Comparison of ENCODE assay signal across 1 cellular context in the genomic region with DNA sequence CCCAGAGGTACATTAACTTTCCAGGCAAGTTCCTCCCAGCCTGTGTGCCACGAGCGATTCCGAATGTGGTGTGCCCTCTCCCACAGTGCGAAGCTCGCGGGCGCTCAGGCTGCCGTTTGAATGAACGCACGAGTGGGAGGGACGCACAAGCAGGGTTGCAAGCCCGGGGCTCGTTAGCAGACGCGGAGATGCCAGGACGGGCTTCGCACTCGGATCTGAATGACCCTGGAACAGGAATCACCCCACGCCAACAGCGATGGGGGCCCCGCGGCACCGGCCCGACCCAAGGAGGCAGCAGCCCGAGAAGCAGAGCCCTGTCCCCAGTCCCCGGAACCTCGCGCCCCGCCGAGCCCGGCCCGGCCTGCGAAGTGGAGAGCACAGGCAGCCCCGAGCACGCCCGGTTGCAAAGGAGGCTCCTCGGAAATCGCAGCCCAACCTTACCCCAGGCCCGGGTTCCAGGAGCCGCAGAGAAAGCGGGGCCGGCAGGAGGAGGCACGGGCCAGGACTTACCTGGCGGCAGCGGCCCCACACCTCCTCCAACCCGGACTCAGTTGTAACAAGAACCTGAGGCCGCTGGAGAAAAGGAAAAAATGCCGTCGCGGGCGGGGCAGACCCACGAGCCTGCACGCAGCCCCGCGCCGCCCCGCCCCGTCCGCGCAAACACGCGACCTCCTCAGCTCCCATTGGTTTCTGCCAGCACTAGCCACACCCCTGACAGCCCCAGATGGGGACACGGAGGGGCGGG.
TF ChIP-seq lines count a peak whose summit lies in the region.

A gene with protein sequence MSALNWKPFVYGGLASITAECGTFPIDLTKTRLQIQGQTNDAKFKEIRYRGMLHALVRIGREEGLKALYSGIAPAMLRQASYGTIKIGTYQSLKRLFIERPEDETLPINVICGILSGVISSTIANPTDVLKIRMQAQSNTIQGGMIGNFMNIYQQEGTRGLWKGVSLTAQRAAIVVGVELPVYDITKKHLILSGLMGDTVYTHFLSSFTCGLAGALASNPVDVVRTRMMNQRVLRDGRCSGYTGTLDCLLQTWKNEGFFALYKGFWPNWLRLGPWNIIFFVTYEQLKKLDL (minus strand): TSS at position 584 of the 745 bp plus-strand sequence. CDS start 6,948 bp downstream, outside the sequence.

TF ChIP-seq in HepG2, 621 proteins besides CTCF, POLR2A, EP300 and RAD21 (continued from another document and continues in another):
- TF ChIP-seq MYPOP (CRISPR knock-in tag; IDR thresholded peaks at IDR 0.05): peak; percentile 67; the same call in 1 of the 2 replicates
- TF ChIP-seq ZMYM4 (CRISPR knock-in tag; IDR thresholded peaks at IDR 0.05): peak; percentile 74
- TF ChIP-seq TCF12 (IDR thresholded peaks at IDR 0.05): no peak
- peak; percentile 51; the same call in 1 of the 2 replicates for TF ChIP-seq TCF12 (CRISPR knock-in tag; IDR thresholded peaks at IDR 0.05)
- no peak for TF ChIP-seq CBX2 (IDR thresholded peaks at IDR 0.05; ENCODE audit: low read depth, low read length)
- TF ChIP-seq CBX2 (CRISPR knock-in tag; IDR thresholded peaks at IDR 0.05; ENCODE audit: low read depth): no peak
- TF ChIP-seq ATF6 (CRISPR knock-in tag; conservative IDR thresholded peaks at IDR 0.05): no peak
- no peak for TF ChIP-seq ZNF761 (CRISPR knock-in tag; conservative IDR thresholded peaks at IDR 0.05)
- TF ChIP-seq CHCHD3 (CRISPR knock-in tag; IDR thresholded peaks at IDR 0.05): 0 out of 2 replicates have a peak, but pooled peaks have one; percentile 54
- peak; percentile 19; the same call in 1 of the 2 replicates for TF ChIP-seq STAG1 (CRISPR knock-in tag; IDR thresholded peaks at IDR 0.05)
- TF ChIP-seq PITX1 (CRISPR knock-in tag; IDR thresholded peaks at IDR 0.05): peak; percentile 55; the same call in 1 of the 2 replicates
- TF ChIP-seq NFYC (CRISPR knock-in tag; IDR thresholded peaks at IDR 0.05): peak; percentile 63
- TF ChIP-seq, protein P1, sequence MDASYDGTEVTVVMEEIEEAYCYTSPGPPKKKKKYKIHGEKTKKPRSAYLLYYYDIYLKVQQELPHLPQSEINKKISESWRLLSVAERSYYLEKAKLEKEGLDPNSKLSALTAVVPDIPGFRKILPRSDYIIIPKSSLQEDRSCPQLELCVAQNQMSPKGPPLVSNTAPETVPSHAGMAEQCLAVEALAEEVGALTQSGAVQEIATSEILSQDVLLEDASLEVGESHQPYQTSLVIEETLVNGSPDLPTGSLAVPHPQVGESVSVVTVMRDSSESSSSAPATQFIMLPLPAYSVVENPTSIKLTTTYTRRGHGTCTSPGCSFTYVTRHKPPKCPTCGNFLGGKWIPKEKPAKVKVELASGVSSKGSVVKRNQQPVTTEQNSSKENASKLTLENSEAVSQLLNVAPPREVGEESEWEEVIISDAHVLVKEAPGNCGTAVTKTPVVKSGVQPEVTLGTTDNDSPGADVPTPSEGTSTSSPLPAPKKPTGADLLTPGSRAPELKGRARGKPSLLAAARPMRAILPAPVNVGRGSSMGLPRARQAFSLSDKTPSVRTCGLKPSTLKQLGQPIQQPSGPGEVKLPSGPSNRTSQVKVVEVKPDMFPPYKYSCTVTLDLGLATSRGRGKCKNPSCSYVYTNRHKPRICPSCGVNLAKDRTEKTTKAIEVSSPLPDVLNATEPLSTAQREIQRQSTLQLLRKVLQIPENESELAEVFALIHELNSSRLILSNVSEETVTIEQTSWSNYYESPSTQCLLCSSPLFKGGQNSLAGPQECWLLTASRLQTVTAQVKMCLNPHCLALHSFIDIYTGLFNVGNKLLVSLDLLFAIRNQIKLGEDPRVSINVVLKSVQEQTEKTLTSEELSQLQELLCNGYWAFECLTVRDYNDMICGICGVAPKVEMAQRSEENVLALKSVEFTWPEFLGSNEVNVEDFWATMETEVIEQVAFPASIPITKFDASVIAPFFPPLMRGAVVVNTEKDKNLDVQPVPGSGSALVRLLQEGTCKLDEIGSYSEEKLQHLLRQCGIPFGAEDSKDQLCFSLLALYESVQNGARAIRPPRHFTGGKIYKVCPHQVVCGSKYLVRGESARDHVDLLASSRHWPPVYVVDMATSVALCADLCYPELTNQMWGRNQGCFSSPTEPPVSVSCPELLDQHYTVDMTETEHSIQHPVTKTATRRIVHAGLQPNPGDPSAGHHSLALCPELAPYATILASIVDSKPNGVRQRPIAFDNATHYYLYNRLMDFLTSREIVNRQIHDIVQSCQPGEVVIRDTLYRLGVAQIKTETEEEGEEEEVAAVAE (CRISPR knock-in tag; IDR thresholded peaks at IDR 0.05; ENCODE audit: borderline replicate concordance): no peak
- peak; percentile 79 for TF ChIP-seq ASH2L (IDR thresholded peaks at IDR 0.05; ENCODE audit: insufficient read length, low read depth, low read length)
- TF ChIP-seq BRCA1 (CRISPR knock-in tag; IDR thresholded peaks at IDR 0.05): no peak
- TF ChIP-seq ZFP36L1 (CRISPR knock-in tag; IDR thresholded peaks at IDR 0.05): peak; percentile 64; the same call in 1 of the 2 replicates
- TF ChIP-seq ZNF781 (CRISPR knock-in tag; IDR thresholded peaks at IDR 0.05; ENCODE audit: borderline replicate concordance, not compliant biosample characterization): peak; percentile 63
- peak; percentile 61; the same call in 1 of the 2 replicates for TF ChIP-seq RFXAP (CRISPR knock-in tag; IDR thresholded peaks at IDR 0.05; ENCODE audit: borderline replicate concordance)
- TF ChIP-seq SRSF4 (IDR thresholded peaks at IDR 0.05; ENCODE audit: low read depth, low read length, poor library complexity, severe bottlenecking): no peak
- TF ChIP-seq HMG20A (CRISPR knock-in tag; IDR thresholded peaks at IDR 0.05; ENCODE audit: borderline replicate concordance): 0 out of 2 replicates have a peak, but pooled peaks have one; percentile 5
- TF ChIP-seq, protein P2, sequence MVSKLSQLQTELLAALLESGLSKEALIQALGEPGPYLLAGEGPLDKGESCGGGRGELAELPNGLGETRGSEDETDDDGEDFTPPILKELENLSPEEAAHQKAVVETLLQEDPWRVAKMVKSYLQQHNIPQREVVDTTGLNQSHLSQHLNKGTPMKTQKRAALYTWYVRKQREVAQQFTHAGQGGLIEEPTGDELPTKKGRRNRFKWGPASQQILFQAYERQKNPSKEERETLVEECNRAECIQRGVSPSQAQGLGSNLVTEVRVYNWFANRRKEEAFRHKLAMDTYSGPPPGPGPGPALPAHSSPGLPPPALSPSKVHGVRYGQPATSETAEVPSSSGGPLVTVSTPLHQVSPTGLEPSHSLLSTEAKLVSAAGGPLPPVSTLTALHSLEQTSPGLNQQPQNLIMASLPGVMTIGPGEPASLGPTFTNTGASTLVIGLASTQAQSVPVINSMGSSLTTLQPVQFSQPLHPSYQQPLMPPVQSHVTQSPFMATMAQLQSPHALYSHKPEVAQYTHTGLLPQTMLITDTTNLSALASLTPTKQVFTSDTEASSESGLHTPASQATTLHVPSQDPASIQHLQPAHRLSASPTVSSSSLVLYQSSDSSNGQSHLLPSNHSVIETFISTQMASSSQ (IDR thresholded peaks at IDR 0.05; ENCODE audit: low read depth): no peak
- TF ChIP-seq, protein P2 (CRISPR knock-in tag; IDR thresholded peaks at IDR 0.05; ENCODE audit: borderline replicate concordance): peak; percentile 41; the same call in 1 of the 2 replicates
- TF ChIP-seq ZNF121 (CRISPR knock-in tag; IDR thresholded peaks at IDR 0.05): peak; percentile 68
- TF ChIP-seq BORCS8-MEF2B (CRISPR knock-in tag; IDR thresholded peaks at IDR 0.05): 0 out of 2 replicates have a peak, but pooled peaks have one; percentile 14
- no peak for TF ChIP-seq CERS6 (CRISPR knock-in tag; IDR thresholded peaks at IDR 0.05)
- peak; percentile 59 for TF ChIP-seq MEIS2 (CRISPR knock-in tag; IDR thresholded peaks at IDR 0.05)
- TF ChIP-seq ZFP41 (CRISPR knock-in tag; IDR thresholded peaks at IDR 0.05; ENCODE audit: borderline replicate concordance): peak; percentile 14; the same call in 1 of the 2 replicates
- no peak for TF ChIP-seq PLRG1 (conservative IDR thresholded peaks at IDR 0.05)
- TF ChIP-seq ZSCAN31 (CRISPR knock-in tag; IDR thresholded peaks at IDR 0.05; ENCODE audit: low read depth): no peak
- no peak for TF ChIP-seq PRPF4 (IDR thresholded peaks at IDR 0.05; ENCODE audit: low read depth, low read length, poor library complexity, severe bottlenecking)
- TF ChIP-seq ZNF577 (CRISPR knock-in tag; IDR thresholded peaks at IDR 0.05; ENCODE audit: borderline replicate concordance, low read depth): no peak
- peak; percentile 65 for TF ChIP-seq MED1 (CRISPR knock-in tag; IDR thresholded peaks at IDR 0.05)
- TF ChIP-seq IRX3 (CRISPR knock-in tag; IDR thresholded peaks at IDR 0.05; ENCODE audit: borderline replicate concordance, low read depth): no peak
- TF ChIP-seq MEF2D (CRISPR knock-in tag; IDR thresholded peaks at IDR 0.05): 0 out of 2 replicates have a peak, but pooled peaks have one; percentile 14
- no peak for TF ChIP-seq KLF13 (CRISPR knock-in tag; IDR thresholded peaks at IDR 0.05)
- 0 out of 2 replicates have a peak, but pooled peaks have one; percentile 16 for TF ChIP-seq PAXIP1 (CRISPR knock-in tag; conservative IDR thresholded peaks at IDR 0.05)
- no peak for TF ChIP-seq SNRNP70 (IDR thresholded peaks at IDR 0.05; ENCODE audit: low read depth, low read length)
- peak; percentile 82; the same call in 1 of the 2 replicates for TF ChIP-seq KMT2A (CRISPR knock-in tag; IDR thresholded peaks at IDR 0.05)
- no peak for TF ChIP-seq ZKSCAN5 (CRISPR knock-in tag; IDR thresholded peaks at IDR 0.05)
